17 cellular contexts compared by ENCODE assay signal in the genomic region with DNA sequence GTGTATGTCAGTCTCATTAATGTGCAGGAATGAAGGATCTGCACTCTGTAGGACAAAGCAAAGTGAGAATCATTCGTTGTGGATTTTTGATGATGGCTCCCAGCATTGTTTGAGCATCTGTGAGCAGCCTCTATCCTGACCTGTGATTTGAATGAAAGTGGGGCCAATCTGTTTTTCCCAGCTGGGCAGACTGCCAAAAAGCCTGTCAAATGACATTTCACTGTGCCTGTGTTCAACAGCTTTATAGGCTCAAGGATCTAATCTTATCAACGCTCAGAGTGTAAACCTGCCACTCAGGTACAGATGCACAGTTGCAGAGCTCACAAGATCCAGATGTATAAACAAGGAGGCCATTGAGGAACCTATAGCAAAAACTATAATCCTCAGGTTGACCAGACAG.
A peak's percentile ranks its signal among the peaks of the same experiment; 100 is the strongest.
DNase-seq lines count a peak whose midpoint lies in the region; TF ChIP-seq lines count a peak whose summit lies in the region.
"Had no signal": no experiment of that assay in that cellular context is flagged by ENCODE, and none has a peak within 500 bp of the region (broad histone marks: within the 10 kb centered on the region; RNA-seq: fewer than 3 reads in every experiment).

No MANE protein-coding gene starts in this region.

- H3K79me1 ChIP-seq in neuronal stem cell (ENCODE audit: low read depth, low read length) = no peaks in the 10 kb centered on the region

- no peak overlapping the region for H4K91ac ChIP-seq in neuronal stem cell (ENCODE audit: low read depth, low read length, poor library complexity)

- no peak overlapping the region for H3K4me3 Mint-ChIP-seq in activated T-helper 1 cell treated with anti-CD3 and anti-CD28 coated beads, Interleukin-12 subunit alpha, Interleukin-12 subunit beta, Interleukin-2, Interleukin-4 antibody, amounts not matched to agents 30 ng/mL and 10 ng/mL and 1 ng/mL, durations not matched to agents 14 hours and 24 hours and 36 hours
- H3K4me3 Mint-ChIP-seq: central memory CD8-positive, alpha-beta T cell; stimulated activated memory B cell treated with anti-CD40 and anti-IgM and Interleukin-4, amounts not matched to agents 10 μg/mL and 1 μg/mL and 100 μg/mL, for 72 hours had no signal

- H4K8ac ChIP-seq in neuronal stem cell (ENCODE audit: low read depth, low read length) = no peak overlapping the region

- no peak overlapping the region for H2BK120ac ChIP-seq in neuronal stem cell (ENCODE audit: low read depth, low read length)

- peaks cover 3% of the 10 kb centered on the region; the same call in 1 of the 2 replicates for H3K4me1 ChIP-seq in HEK293 (ENCODE audit: control insufficient read depth, insufficient read depth, low read length)
- H3K4me1 ChIP-seq in stomach smooth muscle (ENCODE audit: control insufficient read depth, insufficient read depth, low read length) = peaks cover 21% of the 10 kb centered on the region
- peaks cover 0 to 2% of the 10 kb centered on the region in 2 donors for H3K4me1 ChIP-seq in neuronal stem cell (ENCODE audit: control insufficient read depth in 2 of 2, insufficient read depth in 1 of 2, low read depth in 1 of 2, low read length in 2 of 2)
- H3K4me1 ChIP-seq: SJCRH30, vagina had no signal

- H2BK12ac ChIP-seq in neuronal stem cell (ENCODE audit: low read length) = no peak overlapping the region

- no peaks in the 10 kb centered on the region for H3K9me3 Mint-ChIP-seq in activated T-helper 1 cell treated with anti-CD3 and anti-CD28 coated beads, Interleukin-12 subunit alpha, Interleukin-12 subunit beta, Interleukin-2, Interleukin-4 antibody, amounts not matched to agents 30 ng/mL and 10 ng/mL and 1 ng/mL, durations not matched to agents 14 hours and 24 hours and 36 hours
- H3K9me3 Mint-ChIP-seq: central memory CD8-positive, alpha-beta T cell; stimulated activated memory B cell treated with anti-CD40 and anti-IgM and Interleukin-4, amounts not matched to agents 10 μg/mL and 1 μg/mL and 100 μg/mL, for 72 hours had no signal

- no peak overlapping the region for H3K4me2 ChIP-seq in neuronal stem cell (ENCODE audit: insufficient read depth, low read length, poor library complexity, severe bottlenecking)
- H3K4me2 ChIP-seq: BLaER1 had no signal

- CTCF ChIA-PET in HEK293 (lab: Yijun Ruan, JAX) = interaction anchor here (1.2 kb wide), 1 partner anchor 222 kb away, joined by 4 read pairs; no protein-coding TSS in a partner anchor

- H3K27me3 ChIP-seq in stomach smooth muscle (ENCODE audit: control insufficient read depth in 1 of 2, insufficient read depth in 2 of 2, low read length in 2 of 2) (no peaks in the 10 kb centered on the region), neuronal stem cell (ENCODE audit: control insufficient read depth in 3 of 3, insufficient read depth in 3 of 3, low read depth in 1 of 3, low read length in 3 of 3) (no peaks in the 10 kb centered on the region)
- H3K27me3 ChIP-seq: BLaER1, SJCRH30, vagina had no signal

- no peaks in the 10 kb centered on the region for H3K4me1 Mint-ChIP-seq in activated T-helper 1 cell treated with anti-CD3 and anti-CD28 coated beads, Interleukin-12 subunit alpha, Interleukin-12 subunit beta, Interleukin-2, Interleukin-4 antibody, amounts not matched to agents 30 ng/mL and 10 ng/mL and 1 ng/mL, durations not matched to agents 14 hours and 24 hours and 36 hours (ENCODE audit: low read depth)
- H3K4me1 Mint-ChIP-seq: central memory CD8-positive, alpha-beta T cell; stimulated activated memory B cell treated with anti-CD40 and anti-IgM and Interleukin-4, amounts not matched to agents 10 μg/mL and 1 μg/mL and 100 μg/mL, for 72 hours had no signal

- H3K36me3 ChIP-seq in HEK293 (ENCODE audit: control insufficient read depth in 2 of 2, insufficient read depth in 1 of 2, low read length in 2 of 2) (no peaks in the 10 kb centered on the region), stomach smooth muscle (ENCODE audit: control insufficient read depth in 2 of 2, insufficient read depth in 2 of 2, low read length in 2 of 2) (no peaks in the 10 kb centered on the region), neuronal stem cell (replicated peaks in 1 of 2; ENCODE audit: control insufficient read depth in 2 of 2, insufficient read depth in 2 of 2, low read length in 2 of 2) (no peaks in the 10 kb centered on the region)
- H3K36me3 ChIP-seq: BLaER1, gastroesophageal sphincter, SJCRH30, vagina had no signal

- H3K36me3 Mint-ChIP-seq in activated T-helper 1 cell treated with anti-CD3 and anti-CD28 coated beads, Interleukin-12 subunit alpha, Interleukin-12 subunit beta, Interleukin-2, Interleukin-4 antibody, amounts not matched to agents 30 ng/mL and 10 ng/mL and 1 ng/mL, durations not matched to agents 14 hours and 24 hours and 36 hours (ENCODE audit: low read depth) = no peaks in the 10 kb centered on the region
- H3K36me3 Mint-ChIP-seq: stimulated activated memory B cell treated with anti-CD40 and anti-IgM and Interleukin-4, amounts not matched to agents 10 μg/mL and 1 μg/mL and 100 μg/mL, for 72 hours had no signal

- H3K9ac ChIP-seq in stomach smooth muscle (ENCODE audit: low read length in 2 of 2) = no peak overlapping the region
- H3K9ac ChIP-seq in neuronal stem cell (ENCODE audit: low read depth, low read length, poor library complexity) = no peak overlapping the region
- H3K9ac ChIP-seq: BLaER1 had no signal

- no peak overlapping the region for H2AFZ ChIP-seq in neuronal stem cell (ENCODE audit: low read length)

- no peak overlapping the region for H3K23ac ChIP-seq in neuronal stem cell (ENCODE audit: low read depth, low read length, poor library complexity)

- POLR2A ChIA-PET in HEK293 (lab: Yijun Ruan, JAX) = interaction anchor here (0.6 kb wide), 1 partner anchor 94 kb away, joined by 4 read pairs; no protein-coding TSS in a partner anchor

- no peaks in the 10 kb centered on the region for H3K27me3 Mint-ChIP-seq in activated T-helper 1 cell treated with anti-CD3 and anti-CD28 coated beads, Interleukin-12 subunit alpha, Interleukin-12 subunit beta, Interleukin-2, Interleukin-4 antibody, amounts not matched to agents 30 ng/mL and 10 ng/mL and 1 ng/mL, durations not matched to agents 14 hours and 24 hours and 36 hours (ENCODE audit: insufficient read depth)

- H2BK15ac ChIP-seq in neuronal stem cell (ENCODE audit: low read length) = no peak overlapping the region

- H2AK5ac ChIP-seq in neuronal stem cell (ENCODE audit: low read depth, low read length) = no peak overlapping the region

- H3K27ac Mint-ChIP-seq in activated T-helper 1 cell treated with anti-CD3 and anti-CD28 coated beads, Interleukin-12 subunit alpha, Interleukin-12 subunit beta, Interleukin-2, Interleukin-4 antibody, amounts not matched to agents 30 ng/mL and 10 ng/mL and 1 ng/mL, durations not matched to agents 14 hours and 24 hours and 36 hours = no peak overlapping the region
- H3K27ac Mint-ChIP-seq: stimulated activated memory B cell treated with anti-CD40 and anti-IgM and Interleukin-4, amounts not matched to agents 10 μg/mL and 1 μg/mL and 100 μg/mL, for 72 hours had no signal

- H3K4ac ChIP-seq in neuronal stem cell (ENCODE audit: low read length) = no peak overlapping the region

- H3K9me3 ChIP-seq in HEK293 (ENCODE audit: control insufficient read depth, insufficient read depth, low read depth, low read length) = no peaks in the 10 kb centered on the region
- no peaks in the 10 kb centered on the region for H3K9me3 ChIP-seq in stomach smooth muscle (ENCODE audit: control insufficient read depth in 2 of 2, low read length in 2 of 2)
- no peaks in the 10 kb centered on the region for H3K9me3 ChIP-seq in neuronal stem cell (replicated peaks in 1 of 2; ENCODE audit: control insufficient read depth in 2 of 2, insufficient read depth in 1 of 2, low read depth in 1 of 2, low read length in 2 of 2)
- H3K9me3 ChIP-seq: BLaER1, gastroesophageal sphincter, SJCRH30, vagina had no signal

- no peak overlapping the region for H3K4me3 ChIP-seq in HEK293 (ENCODE audit: low read depth, low read length)
- H3K4me3 ChIP-seq in stomach smooth muscle (ENCODE audit: low read length in 2 of 2) = peak overlapping the region; percentile 18 to 54
- no peak overlapping the region for H3K4me3 ChIP-seq in neuronal stem cell (ENCODE audit: low read length in 2 of 2)
- H3K4me3 ChIP-seq: BLaER1, gastroesophageal sphincter, SJCRH30, vagina had no signal

- intact Hi-C loops in activated T-helper 1 cell treated with anti-CD3 and anti-CD28 coated beads, Interleukin-12 subunit alpha, Interleukin-12 subunit beta, Interleukin-2, Interleukin-4 antibody, amounts not matched to agents 30 ng/mL and 10 ng/mL and 1 ng/mL, durations not matched to agents 14 hours and 24 hours and 36 hours (cut with micrococcal nuclease) = no loop called here

- WGBS in neuronal stem cell (ENCODE audit: extremely low coverage in 2 of 2, insufficient read length in 2 of 2, insufficient replicate concordance in 1 of 2), 2 donors = no CpG with 5 or more reads among the region's 2 CpGs

- DNase-seq in NCI-H524 (lab: John Stamatoyannopoulos, UW) (peak; percentile 98 to 100), cerebellum (ENCODE audit: low spot score) (peak; percentile 66), neuronal stem cell (ENCODE audit: low spot score) (no peak)
- no peak for DNase-seq in activated T-helper 1 cell treated with anti-CD3 and anti-CD28 coated beads, Interleukin-12 subunit alpha, Interleukin-12 subunit beta, Interleukin-2, Interleukin-4 antibody, amounts not matched to agents 30 ng/mL and 10 ng/mL and 1 ng/mL, durations not matched to agents 14 hours and 24 hours and 36 hours (ENCODE audit: low spot score)
- no peak for DNase-seq in activated CD4-positive, CD25-positive, alpha-beta regulatory T cell treated with anti-CD3 and anti-CD28 coated beads, Interleukin-2, amount 50 U/mL, for 72 hours
- DNase-seq: activated CD4-positive, alpha-beta T cell treated with anti-CD3 and anti-CD28 coated beads, Interleukin-2, amount 50 U/mL, for 4 hours; activated T-cell treated with anti-CD3 and anti-CD28 coated beads, Interleukin-2, amount 50 U/mL, for 48 hours; DND-41; KBM-7 had no signal

- no peak overlapping the region for H3K27ac ChIP-seq in HEK293 (ENCODE audit: extremely low read depth, low read depth, low read length)
- peak overlapping the region; percentile 41 for H3K27ac ChIP-seq in stomach smooth muscle (ENCODE audit: low read length)
- H3K27ac ChIP-seq in neuronal stem cell (replicated peaks; ENCODE audit: low read length) = no peak overlapping the region
- H3K27ac ChIP-seq: BLaER1, gastroesophageal sphincter, SJCRH30, vagina had no signal

- no peak for TF ChIP-seq CTCF in HEK293 (tag by site-specific recombination; IDR thresholded peaks at IDR 0.05)

- H3K18ac ChIP-seq in neuronal stem cell (ENCODE audit: low read length) = no peak overlapping the region

- H3K14ac ChIP-seq in neuronal stem cell (ENCODE audit: low read length) = no peak overlapping the region

- H2BK5ac ChIP-seq in neuronal stem cell (ENCODE audit: low read length) = no peak overlapping the region

TF ChIP-seq in HEK293, 187 proteins besides CTCF, POLR2A, EP300 and RAD21 (continues in another document):
- TF ChIP-seq FEZF1 (tag by site-specific recombination; IDR thresholded peaks at IDR 0.05) = peak; percentile 92

Comparison
In these comparisons a context has a peak if more than half of its experiments do, and no peak if none do; other contexts are left out.
1. H3K4me3 ChIP-seq: peak in stomach smooth muscle (2 of 2); none in HEK293 (single experiment) and neuronal stem cell (0 of 2).
2. DNase-seq: peak in NCI-H524 (2 of 2) and cerebellum (single experiment); none in activated T-helper 1 cell treated with anti-CD3 and anti-CD28 coated beads, Interleukin-12 subunit alpha, Interleukin-12 subunit beta, Interleukin-2, Interleukin-4 antibody, amounts not matched to agents 30 ng/mL and 10 ng/mL and 1 ng/mL, durations not matched to agents 14 hours and 24 hours and 36 hours (single experiment), neuronal stem cell (single experiment) and activated CD4-positive, CD25-positive, alpha-beta regulatory T cell treated with anti-CD3 and anti-CD28 coated beads, Interleukin-2, amount 50 U/mL, for 72 hours (single experiment).